ENCODE assay signal across 1 cellular context in the genomic region with DNA sequence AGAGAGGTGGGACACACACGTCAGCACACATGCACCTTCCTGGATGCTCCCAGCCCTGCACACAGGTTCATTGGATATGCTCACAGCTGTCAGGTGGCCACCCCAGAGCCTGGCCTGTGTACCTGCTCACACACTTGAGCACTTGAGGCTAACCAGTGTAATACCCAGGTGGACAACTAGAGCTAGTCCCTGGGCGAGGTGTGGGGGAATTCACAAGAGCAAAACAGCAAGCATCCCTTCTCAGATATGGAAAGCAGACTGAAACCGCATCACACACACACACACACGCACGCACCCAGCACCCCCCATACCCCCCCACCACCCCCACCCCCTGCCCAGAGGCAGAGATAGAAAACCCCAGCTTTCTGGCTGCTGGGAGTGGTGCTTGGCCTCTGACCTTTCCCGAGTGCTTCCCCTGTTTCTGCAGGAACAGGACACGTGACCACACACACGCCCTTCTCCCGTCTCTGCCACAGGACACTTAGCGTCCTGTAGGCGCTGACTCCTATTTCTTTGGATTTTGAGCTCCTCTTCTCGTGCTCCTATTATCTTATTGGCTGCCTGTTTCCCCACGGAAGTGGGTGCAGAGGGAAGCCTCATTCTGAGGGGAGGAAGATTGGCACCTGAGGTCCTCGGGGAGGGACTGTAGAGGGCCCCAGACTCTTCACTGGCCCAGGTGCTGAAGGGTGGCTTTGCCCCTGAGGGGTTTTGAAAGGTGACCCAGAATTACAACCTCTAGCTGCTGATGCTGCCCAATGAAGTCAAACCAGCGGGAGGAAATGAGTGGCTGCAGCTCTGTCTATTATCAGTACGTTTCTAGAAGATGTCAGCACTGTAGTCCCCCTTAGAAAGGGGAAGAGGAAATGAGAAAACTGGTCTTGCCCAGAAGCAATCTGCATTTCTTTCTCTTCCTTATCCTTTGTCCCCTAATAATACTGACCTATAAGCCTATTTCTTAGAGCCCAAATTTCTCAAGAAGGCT.
TF ChIP-seq lines count a peak whose summit lies in the region.

No MANE protein-coding gene starts in this region.

TF ChIP-seq in GM12878, 131 proteins besides CTCF, POLR2A, EP300 and RAD21 (continued from another document):
- TF ChIP-seq, protein P1, sequence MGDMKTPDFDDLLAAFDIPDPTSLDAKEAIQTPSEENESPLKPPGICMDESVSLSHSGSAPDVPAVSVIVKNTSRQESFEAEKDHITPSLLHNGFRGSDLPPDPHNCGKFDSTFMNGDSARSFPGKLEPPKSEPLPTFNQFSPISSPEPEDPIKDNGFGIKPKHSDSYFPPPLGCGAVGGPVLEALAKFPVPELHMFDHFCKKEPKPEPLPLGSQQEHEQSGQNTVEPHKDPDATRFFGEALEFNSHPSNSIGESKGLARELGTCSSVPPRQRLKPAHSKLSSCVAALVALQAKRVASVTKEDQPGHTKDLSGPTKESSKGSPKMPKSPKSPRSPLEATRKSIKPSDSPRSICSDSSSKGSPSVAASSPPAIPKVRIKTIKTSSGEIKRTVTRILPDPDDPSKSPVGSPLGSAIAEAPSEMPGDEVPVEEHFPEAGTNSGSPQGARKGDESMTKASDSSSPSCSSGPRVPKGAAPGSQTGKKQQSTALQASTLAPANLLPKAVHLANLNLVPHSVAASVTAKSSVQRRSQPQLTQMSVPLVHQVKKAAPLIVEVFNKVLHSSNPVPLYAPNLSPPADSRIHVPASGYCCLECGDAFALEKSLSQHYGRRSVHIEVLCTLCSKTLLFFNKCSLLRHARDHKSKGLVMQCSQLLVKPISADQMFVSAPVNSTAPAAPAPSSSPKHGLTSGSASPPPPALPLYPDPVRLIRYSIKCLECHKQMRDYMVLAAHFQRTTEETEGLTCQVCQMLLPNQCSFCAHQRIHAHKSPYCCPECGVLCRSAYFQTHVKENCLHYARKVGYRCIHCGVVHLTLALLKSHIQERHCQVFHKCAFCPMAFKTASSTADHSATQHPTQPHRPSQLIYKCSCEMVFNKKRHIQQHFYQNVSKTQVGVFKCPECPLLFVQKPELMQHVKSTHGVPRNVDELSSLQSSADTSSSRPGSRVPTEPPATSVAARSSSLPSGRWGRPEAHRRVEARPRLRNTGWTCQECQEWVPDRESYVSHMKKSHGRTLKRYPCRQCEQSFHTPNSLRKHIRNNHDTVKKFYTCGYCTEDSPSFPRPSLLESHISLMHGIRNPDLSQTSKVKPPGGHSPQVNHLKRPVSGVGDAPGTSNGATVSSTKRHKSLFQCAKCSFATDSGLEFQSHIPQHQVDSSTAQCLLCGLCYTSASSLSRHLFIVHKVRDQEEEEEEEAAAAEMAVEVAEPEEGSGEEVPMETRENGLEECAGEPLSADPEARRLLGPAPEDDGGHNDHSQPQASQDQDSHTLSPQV (IDR thresholded peaks at IDR 0.05) = no peak
- TF ChIP-seq ZNF622 (IDR thresholded peaks at IDR 0.05) = no peak
- no peak for TF ChIP-seq RB1 (IDR thresholded peaks at IDR 0.05; ENCODE audit: borderline replicate concordance)
- no peak for TF ChIP-seq NFIC (IDR thresholded peaks at IDR 0.05; ENCODE audit: low read depth, low read length)
- TF ChIP-seq JUND (IDR thresholded peaks at IDR 0.05; ENCODE audit: low read depth, low read length) = no peak
- TF ChIP-seq, protein P2, sequence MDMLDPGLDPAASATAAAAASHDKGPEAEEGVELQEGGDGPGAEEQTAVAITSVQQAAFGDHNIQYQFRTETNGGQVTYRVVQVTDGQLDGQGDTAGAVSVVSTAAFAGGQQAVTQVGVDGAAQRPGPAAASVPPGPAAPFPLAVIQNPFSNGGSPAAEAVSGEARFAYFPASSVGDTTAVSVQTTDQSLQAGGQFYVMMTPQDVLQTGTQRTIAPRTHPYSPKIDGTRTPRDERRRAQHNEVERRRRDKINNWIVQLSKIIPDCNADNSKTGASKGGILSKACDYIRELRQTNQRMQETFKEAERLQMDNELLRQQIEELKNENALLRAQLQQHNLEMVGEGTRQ (IDR thresholded peaks at IDR 0.05; ENCODE audit: borderline replicate concordance, low read depth, low read length) = no peak
- TF ChIP-seq, protein P3, sequence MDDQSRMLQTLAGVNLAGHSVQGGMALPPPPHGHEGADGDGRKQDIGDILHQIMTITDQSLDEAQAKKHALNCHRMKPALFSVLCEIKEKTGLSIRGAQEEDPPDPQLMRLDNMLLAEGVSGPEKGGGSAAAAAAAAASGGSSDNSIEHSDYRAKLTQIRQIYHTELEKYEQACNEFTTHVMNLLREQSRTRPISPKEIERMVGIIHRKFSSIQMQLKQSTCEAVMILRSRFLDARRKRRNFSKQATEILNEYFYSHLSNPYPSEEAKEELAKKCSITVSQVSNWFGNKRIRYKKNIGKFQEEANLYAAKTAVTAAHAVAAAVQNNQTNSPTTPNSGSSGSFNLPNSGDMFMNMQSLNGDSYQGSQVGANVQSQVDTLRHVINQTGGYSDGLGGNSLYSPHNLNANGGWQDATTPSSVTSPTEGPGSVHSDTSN (IDR thresholded peaks at IDR 0.05; ENCODE audit: insufficient replicate concordance, low read depth, low read length) = peak; percentile 48
- no peak for TF ChIP-seq LARP7 (IDR thresholded peaks at IDR 0.05)
- TF ChIP-seq, protein P4, sequence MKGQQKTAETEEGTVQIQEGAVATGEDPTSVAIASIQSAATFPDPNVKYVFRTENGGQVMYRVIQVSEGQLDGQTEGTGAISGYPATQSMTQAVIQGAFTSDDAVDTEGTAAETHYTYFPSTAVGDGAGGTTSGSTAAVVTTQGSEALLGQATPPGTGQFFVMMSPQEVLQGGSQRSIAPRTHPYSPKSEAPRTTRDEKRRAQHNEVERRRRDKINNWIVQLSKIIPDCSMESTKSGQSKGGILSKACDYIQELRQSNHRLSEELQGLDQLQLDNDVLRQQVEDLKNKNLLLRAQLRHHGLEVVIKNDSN (IDR thresholded peaks at IDR 0.05; ENCODE audit: borderline replicate concordance, extremely low read length, insufficient read depth, low read depth, low read length) = peak; percentile 57
- TF ChIP-seq TARDBP (IDR thresholded peaks at IDR 0.05; ENCODE audit: borderline replicate concordance) = no peak
- no peak for TF ChIP-seq SREBF2 (IDR thresholded peaks at IDR 0.05; ENCODE audit: low read length)
- no peak for TF ChIP-seq RFX5 (IDR thresholded peaks at IDR 0.05; ENCODE audit: low read depth, low read length)
- no peak for TF ChIP-seq HCFC1 (IDR thresholded peaks at IDR 0.05; ENCODE audit: low read length)
- TF ChIP-seq BRCA1 (IDR thresholded peaks at IDR 0.05; ENCODE audit: low read depth, low read length) = no peak
